Comparison of ENCODE assay signal across 8 cellular contexts in genomic region chr6:133952815-133953633, GRCh38. TPM values are rescaled to one million over a fixed set of nuclear protein-coding genes. Genes with fewer than 3 reads are reported as not detected.
DNase-seq lines count a peak whose midpoint lies in the region; ATAC-seq and TF ChIP-seq lines count a peak whose summit lies in the region.

TSS of gene TBPL1 (plus strand) at chr6:133953224. CDS start at chr6:133980126, 26,902 bp downstream.

- peaks cover 49% of the 10 kb centered on the region for H3K79me2 ChIP-seq in SK-N-SH (ENCODE audit: insufficient read depth)

- H3K4me1 ChIP-seq in SK-N-SH (ENCODE audit: control insufficient read depth in 1 of 2, insufficient read depth in 2 of 2, low read depth in 1 of 2, low read length in 1 of 2): peaks cover 6 to 24% of the 10 kb centered on the region in 2 experiments; a peak in 3 of 4 replicates
- H3K4me1 ChIP-seq in suprapubic skin: peaks cover 30% of the 10 kb centered on the region

- H3K9ac ChIP-seq in SK-N-SH: peak within 1 kb of the TSS; percentile 85

- peak within 1 kb of the TSS; percentile 94 for H3K4me2 ChIP-seq in SK-N-SH

- peak within 1 kb of the TSS; percentile 90 for H2AFZ ChIP-seq in SK-N-SH (ENCODE audit: low read depth)

- 1% methylated on average over 45 of the region's 64 CpGs for WGBS in SK-N-SH (ENCODE audit: low lambda C conversion rate)
- WGBS in suprapubic skin: 1% methylated on average over 34 of the region's 64 CpGs

- peak within 1 kb of the TSS; percentile 92 for H3K4me3 ChIP-seq in GM08714 (ENCODE audit: low read length)
- H3K4me3 ChIP-seq in NB4 (ENCODE audit: low read depth, low read length): peak within 1 kb of the TSS; percentile 90
- peak within 1 kb of the TSS; percentile 77 to 98 for H3K4me3 ChIP-seq in SK-N-SH (ENCODE audit: low read depth in 2 of 2, low read length in 1 of 2)
- peak within 1 kb of the TSS; percentile 96 for H3K4me3 ChIP-seq in suprapubic skin

- ATAC-seq in HG02571 (IDR thresholded peaks at IDR 0.05; ENCODE audit: unreplicated experiment): peak; percentile 89

- peak; percentile 97 for DNase-seq in NB4 (ENCODE audit: low read depth)
- DNase-seq in SK-N-SH: peak; percentile 95
- DNase-seq in activated naive CD4-positive, alpha-beta T cell treated with anti-CD3 and anti-CD28 coated beads, Interleukin-2, amount 50 U/mL, for 16 hours: peak; percentile 93
- DNase-seq in globus pallidus (ENCODE audit: low spot score): peak; percentile 97
- peak; percentile 69 to 98 (median 95) for DNase-seq in nucleus accumbens (lab: John Stamatoyannopoulos, UW)
- DNase-seq in suprapubic skin (ENCODE audit: low spot score in 2 of 2): peak; percentile 96 to 97

- no peaks in the 10 kb centered on the region for H3K9me3 ChIP-seq in SK-N-SH
- H3K9me3 ChIP-seq in suprapubic skin: no peaks in the 10 kb centered on the region

- H3F3A ChIP-seq in SK-N-SH (replicated peaks; ENCODE audit: insufficient read depth): peaks cover 10% of the 10 kb centered on the region

- TF ChIP-seq EP300 in SK-N-SH (IDR thresholded peaks at IDR 0.05; ENCODE audit: borderline replicate concordance in 1 of 2, low read depth in 1 of 2, low read length in 1 of 2) (peak; percentile 35 to 37; a peak in 1 of 4 replicates), suprapubic skin (IDR thresholded peaks at IDR 0.05) (no peak)

- H4K20me1 ChIP-seq in SK-N-SH (ENCODE audit: insufficient read depth): peaks cover 32% of the 10 kb centered on the region

- POLR2A ChIA-PET in SK-N-SH (lab: Yijun Ruan, JAX): interaction anchor here (0.8 to 2.4 kb wide), 2 partner anchors 20 to 144 kb away, joined by 3 to 6 read pairs; no protein-coding TSS in a partner anchor

- H3K27me3 ChIP-seq in SK-N-SH (ENCODE audit: insufficient read depth): no peaks in the 10 kb centered on the region
- no peaks in the 10 kb centered on the region for H3K27me3 ChIP-seq in suprapubic skin

- TF ChIP-seq CTCF in NB4 (IDR thresholded peaks at IDR 0.05; ENCODE audit: low read depth, low read length): no peak
- no peak for TF ChIP-seq CTCF in SK-N-SH (IDR thresholded peaks at IDR 0.05)
- no peak for TF ChIP-seq CTCF in suprapubic skin (IDR thresholded peaks at IDR 0.05)

- H3K27ac ChIP-seq in SK-N-SH (ENCODE audit: low read depth in 2 of 2, low read length in 1 of 2): peak within 1 kb of the TSS; percentile 92 to 94
- peak within 1 kb of the TSS; percentile 86 for H3K27ac ChIP-seq in suprapubic skin

- TF ChIP-seq POLR2A in NB4 (IDR thresholded peaks at IDR 0.05; ENCODE audit: extremely low read depth, insufficient read length): peak; percentile 40
- TF ChIP-seq POLR2A in suprapubic skin (IDR thresholded peaks at IDR 0.05): peak in 1 of 2 donors; percentile 42

- no peak for TF ChIP-seq RAD21 in SK-N-SH (IDR thresholded peaks at IDR 0.05; ENCODE audit: low read length)

- CTCF ChIA-PET in SK-N-SH (lab: Yijun Ruan, JAX): interaction anchor here (1.0 to 7.1 kb wide), 8 partner anchors 13 to 116 kb away, joined by 3 to 42 read pairs (median 6); no protein-coding TSS in a partner anchor

- no peaks in the 10 kb centered on the region for H3K9me2 ChIP-seq in SK-N-SH

- H3K36me3 ChIP-seq in SK-N-SH (replicated peaks in 1 of 2; ENCODE audit: control insufficient read depth in 1 of 2, insufficient read depth in 2 of 2, low read length in 1 of 2) (no peaks in the 10 kb centered on the region), suprapubic skin (no peaks in the 10 kb centered on the region)

TF ChIP-seq in SK-N-SH, 30 proteins besides CTCF, POLR2A, EP300 and RAD21 (continues in another document):
- TF ChIP-seq IRF3 (IDR thresholded peaks at IDR 0.05; ENCODE audit: low read depth, low read length) (no peak), SIN3A (IDR thresholded peaks at IDR 0.05; ENCODE audit: borderline replicate concordance, low read depth, low read length) (peak; percentile 90), SMC3 (IDR thresholded peaks at IDR 0.05; ENCODE audit: low read depth, low read length) (no peak; the same call in 1 of the 2 replicates), CHD2 (IDR thresholded peaks at IDR 0.05; ENCODE audit: low read length, partially characterized antibody) (peak; percentile 93), MAX (IDR thresholded peaks at IDR 0.05; ENCODE audit: low read depth) (peak; percentile 90), GATA2 (CRISPR knock-in tag; IDR thresholded peaks at IDR 0.05) (no peak), TAF1 (IDR thresholded peaks at IDR 0.05; ENCODE audit: borderline replicate concordance, low read depth, low read length) (peak; percentile 89), REST (IDR thresholded peaks at IDR 0.05; ENCODE audit: low read depth, low read length) (peak; percentile 63), NFIC (IDR thresholded peaks at IDR 0.05; ENCODE audit: borderline replicate concordance) (peak; percentile 7; the same call in 1 of the 2 replicates), MEF2A (IDR thresholded peaks at IDR 0.05; ENCODE audit: borderline replicate concordance, low read depth) (no peak), RCOR1 (IDR thresholded peaks at IDR 0.05; ENCODE audit: low read length) (no peak), JUND (IDR thresholded peaks at IDR 0.05) (0 out of 2 replicates have a peak, but pooled peaks have one; percentile 13), PBX3 (IDR thresholded peaks at IDR 0.05) (peak; percentile 64; the same call in 1 of the 2 replicates), POLR2AphosphoS5 (IDR thresholded peaks at IDR 0.05; ENCODE audit: low read depth, low read length) (peak; percentile 91), TCF12 (IDR thresholded peaks at IDR 0.05) (peak; percentile 51; the same call in 1 of the 2 replicates), FOXJ3 (CRISPR knock-in tag; IDR thresholded peaks at IDR 0.05) (no peak), MXI1 (IDR thresholded peaks at IDR 0.05; ENCODE audit: low read depth, low read length) (peak; percentile 83), USF2 (IDR thresholded peaks at IDR 0.05; ENCODE audit: borderline replicate concordance, low read depth, low read length) (no peak), YY1 (IDR thresholded peaks at IDR 0.05; ENCODE audit: low read depth) (no peak), RXRA (IDR thresholded peaks at IDR 0.05; ENCODE audit: borderline replicate concordance, low read depth) (no peak), RFX5 (IDR thresholded peaks at IDR 0.05; ENCODE audit: low read length) (peak; percentile 68; the same call in 1 of the 2 replicates), ELF1 (IDR thresholded peaks at IDR 0.05) (peak; percentile 94)

RNA-seq across cellular contexts. Expression of gene TBPL1, which starts in this region (rescaled TPM):
- 16.3 and 22.4 TPM in 2 replicates for polyA plus RNA-seq in SK-N-SH (2012; rRNA removed)
- polyA plus RNA-seq in SK-N-SH (2012; cell fraction: cytosol; rRNA removed): 26.6 and 37.5 TPM in 2 replicates
- polyA plus RNA-seq in SK-N-SH (2012; cell fraction: nucleus; rRNA removed): 7.1 and 15.6 TPM in 2 replicates
- total RNA-seq in suprapubic skin: 10 to 100 TPM; 10.2 to 15.3 (median 13.7) TPM

Comparison
In these comparisons a context has a peak if more than half of its experiments do, and no peak if none do; other contexts are left out.
1. Peak in every context shown above with its lines: DNase-seq, ATAC-seq, H3K4me3 ChIP-seq and H3K27ac ChIP-seq.